Comparison of ENCODE assay signal across 37 cellular contexts in genomic region chr2:229223107-229223506, GRCh38. TPM values are rescaled to one million over a fixed set of nuclear protein-coding genes. Genes with fewer than 3 reads are reported as not detected.
"Had no signal": no experiment of that assay in that cellular context is flagged by ENCODE, and none has a peak within 500 bp of the region (broad histone marks: within the 10 kb centered on the region; RNA-seq: fewer than 3 reads in every experiment).

No MANE protein-coding gene starts in this region.

- DNase-seq: activated B cell treated with CpG ODN at 0.5 μM for 24 hours; activated CD4-positive, alpha-beta memory T cell treated with anti-CD3 and anti-CD28 coated beads for 36 hours; activated CD4-positive, alpha-beta T cell treated with anti-CD3 and anti-CD28 coated beads for 4 hours; activated CD4-positive, alpha-beta T cell treated with anti-CD3 and anti-CD28 coated beads, Interleukin-2, amount 10 ng/mL, durations not matched to agents 24 days and 14 days; activated CD4-positive, alpha-beta T cell treated with anti-CD3 and anti-CD28 coated beads, Interleukin-2, amount 50 U/mL, for 1 hour; activated CD4-positive, alpha-beta T cell treated with anti-CD3 and anti-CD28 coated beads, Interleukin-2, amount 50 U/mL, for 4 hours; activated CD4-positive, CD25-positive, alpha-beta regulatory T cell treated with anti-CD3 and anti-CD28 coated beads, Interleukin-2, amount 50 U/mL, for 72 hours; activated CD8-positive, alpha-beta memory T cell treated with anti-CD3 and anti-CD28 coated beads, Interleukin-2, amount 50 U/mL, for 4 hours; activated CD8-positive, alpha-beta T cell treated with anti-CD3 and anti-CD28 coated beads for 36 hours; activated effector memory CD4-positive, alpha-beta T cell treated with anti-CD3 and anti-CD28 coated beads, Interleukin-2, amount 50 U/mL, for 16 hours; activated gamma-delta T cell treated with Interleukin-2 at 50 U/mL for 16 hours; activated naive CD4-positive, alpha-beta T cell; activated naive CD4-positive, alpha-beta T cell treated with anti-CD3 and anti-CD28 coated beads for 36 hours; activated naive CD4-positive, alpha-beta T cell treated with anti-CD3 and anti-CD28 coated beads, Interleukin-2, amount 50 U/mL, for 16 hours; activated naive CD8-positive, alpha-beta T cell treated with anti-CD3 and anti-CD28 coated beads for 36 hours; activated T-cell treated with anti-CD3 and anti-CD28 coated beads for 4 hours; activated T-cell treated with anti-CD3 and anti-CD28 coated beads, Interleukin-2, amount 50 U/mL, for 1 hour; activated T-cell treated with anti-CD3 and anti-CD28 coated beads, Interleukin-2, amount 50 U/mL, for 4 hours; activated T-cell treated with anti-CD3 and anti-CD28 coated beads, Interleukin-2, amount 50 U/mL, for 72 hours; adrenal gland; amniotic stem cell; aorta; body of pancreas; brain microvascular endothelial cell; caudate nucleus; cerebellar nuclear complex; T-helper 2 cell; T-helper 9 cell had no signal

- H3K4me3 ChIP-seq: adrenal gland, body of pancreas, cardiac muscle cell had no signal

- H3K27ac ChIP-seq: adrenal gland, body of pancreas, brain microvascular endothelial cell, cardiac muscle cell, VCaP had no signal

- H3K27me3 ChIP-seq: adrenal gland, body of pancreas, brain microvascular endothelial cell, cardiac muscle cell had no signal

- H3K36me3 ChIP-seq: adrenal gland, brain microvascular endothelial cell, cardiac muscle cell had no signal

- ATAC-seq: activated CD8-positive, alpha-beta T cell treated with anti-CD3 and anti-CD28 coated beads for 36 hours; activated naive CD4-positive, alpha-beta T cell treated with anti-CD3 and anti-CD28 coated beads, Interleukin-2, amount 50 U/mL, for 72 hours; activated T-cell treated with anti-CD3 and anti-CD28 coated beads, Interleukin-2, amount 50 U/mL, for 4 hours; activated T-cell treated with anti-CD3 and anti-CD28 coated beads, Interleukin-2, amount 50 U/mL, for 72 hours; activated T-helper 17 cell treated with anti-CD3 and anti-CD28 coated beads, Interleukin-2, amount 50 U/mL, for 72 hours; body of pancreas had no signal

- H3K4me1 ChIP-seq: adrenal gland had no signal

- FAIRE-seq: astrocyte, bronchial epithelial cell, TTC549 had no signal

- H3K9me3 ChIP-seq: adrenal gland, body of pancreas had no signal

RNA-seq across cellular contexts. Expression of gene PID1, which starts 48.0 kb away (rescaled TPM):
- total RNA-seq: activated B cell treated with CpG ODN at 0.5 μM for 24 hours; activated CD4-positive, alpha-beta memory T cell treated with anti-CD3 and anti-CD28 coated beads for 36 hours; activated CD4-positive, alpha-beta T cell treated with anti-CD3 and anti-CD28 coated beads, Interleukin-2, amount 10 ng/mL, durations not matched to agents 24 days and 14 days; activated CD8-positive, alpha-beta memory T cell treated with anti-CD3 and anti-CD28 coated beads for 36 hours; activated CD8-positive, alpha-beta T cell treated with anti-CD3 and anti-CD28 coated beads for 36 hours; activated naive CD4-positive, alpha-beta T cell treated with anti-CD3 and anti-CD28 coated beads for 36 hours; activated naive CD4-positive, alpha-beta T cell treated with anti-CD3 and anti-CD28 coated beads, Interleukin-2, amount 50 U/mL, for 72 hours; activated naive CD8-positive, alpha-beta T cell treated with anti-CD3 and anti-CD28 coated beads for 36 hours; activated T-cell treated with anti-CD3 and anti-CD28 coated beads, Interleukin-2, amount 50 U/mL, for 72 hours; activated T-helper 1 cell treated with anti-CD3 and anti-CD28 coated beads, Interleukin-12 subunit alpha, Interleukin-12 subunit beta, Interleukin-2, Interleukin-4 antibody, amounts not matched to agents 30 ng/mL and 10 ng/mL and 1 ng/mL, durations not matched to agents 14 hours and 24 hours and 36 hours; activated T-helper 17 cell treated with anti-CD3 and anti-CD28 coated beads, Interleukin-2, amount 50 U/mL, for 72 hours had no signal
